1 cellular context compared by ENCODE assay signal in the genomic region with DNA sequence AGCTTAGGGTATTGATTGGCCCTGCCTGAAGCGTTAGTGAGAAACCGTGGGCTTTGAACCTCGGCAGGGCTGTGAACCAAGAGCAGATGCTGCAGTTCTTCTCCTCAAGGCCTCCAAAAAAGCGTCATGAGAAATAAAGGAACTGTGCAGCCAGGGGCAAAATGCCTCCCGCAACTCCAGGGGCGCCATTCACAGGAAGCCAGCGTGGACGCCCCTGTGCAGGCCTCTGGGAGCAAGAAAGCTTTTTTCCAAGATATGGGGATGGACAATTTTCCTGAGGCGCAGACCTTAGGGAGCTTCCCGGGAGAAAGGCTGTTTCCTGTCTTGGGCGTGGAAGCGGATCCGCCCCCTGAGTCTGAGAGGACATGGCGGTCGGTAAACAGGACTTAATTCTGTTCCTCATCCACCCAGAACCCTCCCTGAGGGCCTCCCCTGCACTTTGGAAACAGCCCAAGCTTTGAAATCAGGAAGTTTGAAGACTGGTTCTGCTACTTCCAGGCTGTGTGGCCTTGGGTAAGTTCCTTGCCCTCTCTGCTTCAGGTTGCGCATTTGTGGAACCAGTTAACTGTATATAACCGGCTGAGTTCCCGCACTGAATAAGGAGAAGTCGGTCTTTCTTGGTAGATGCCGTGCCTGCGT.
TF ChIP-seq lines count a peak whose summit lies in the region.

No MANE protein-coding gene starts in this region.

TF ChIP-seq in HepG2, 621 proteins besides CTCF, POLR2A, EP300 and RAD21:
- peak; percentile 93 for TF ChIP-seq ZNF768 (CRISPR knock-in tag; IDR thresholded peaks at IDR 0.05)
- TF ChIP-seq, protein P1, sequence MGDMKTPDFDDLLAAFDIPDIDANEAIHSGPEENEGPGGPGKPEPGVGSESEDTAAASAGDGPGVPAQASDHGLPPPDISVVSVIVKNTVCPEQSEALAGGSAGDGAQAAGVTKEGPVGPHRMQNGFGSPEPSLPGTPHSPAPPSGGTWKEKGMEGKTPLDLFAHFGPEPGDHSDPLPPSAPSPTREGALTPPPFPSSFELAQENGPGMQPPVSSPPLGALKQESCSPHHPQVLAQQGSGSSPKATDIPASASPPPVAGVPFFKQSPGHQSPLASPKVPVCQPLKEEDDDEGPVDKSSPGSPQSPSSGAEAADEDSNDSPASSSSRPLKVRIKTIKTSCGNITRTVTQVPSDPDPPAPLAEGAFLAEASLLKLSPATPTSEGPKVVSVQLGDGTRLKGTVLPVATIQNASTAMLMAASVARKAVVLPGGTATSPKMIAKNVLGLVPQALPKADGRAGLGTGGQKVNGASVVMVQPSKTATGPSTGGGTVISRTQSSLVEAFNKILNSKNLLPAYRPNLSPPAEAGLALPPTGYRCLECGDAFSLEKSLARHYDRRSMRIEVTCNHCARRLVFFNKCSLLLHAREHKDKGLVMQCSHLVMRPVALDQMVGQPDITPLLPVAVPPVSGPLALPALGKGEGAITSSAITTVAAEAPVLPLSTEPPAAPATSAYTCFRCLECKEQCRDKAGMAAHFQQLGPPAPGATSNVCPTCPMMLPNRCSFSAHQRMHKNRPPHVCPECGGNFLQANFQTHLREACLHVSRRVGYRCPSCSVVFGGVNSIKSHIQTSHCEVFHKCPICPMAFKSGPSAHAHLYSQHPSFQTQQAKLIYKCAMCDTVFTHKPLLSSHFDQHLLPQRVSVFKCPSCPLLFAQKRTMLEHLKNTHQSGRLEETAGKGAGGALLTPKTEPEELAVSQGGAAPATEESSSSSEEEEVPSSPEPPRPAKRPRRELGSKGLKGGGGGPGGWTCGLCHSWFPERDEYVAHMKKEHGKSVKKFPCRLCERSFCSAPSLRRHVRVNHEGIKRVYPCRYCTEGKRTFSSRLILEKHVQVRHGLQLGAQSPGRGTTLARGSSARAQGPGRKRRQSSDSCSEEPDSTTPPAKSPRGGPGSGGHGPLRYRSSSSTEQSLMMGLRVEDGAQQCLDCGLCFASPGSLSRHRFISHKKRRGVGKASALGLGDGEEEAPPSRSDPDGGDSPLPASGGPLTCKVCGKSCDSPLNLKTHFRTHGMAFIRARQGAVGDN (CRISPR knock-in tag; IDR thresholded peaks at IDR 0.05): peak; percentile 25; the same call in 1 of the 2 replicates
- TF ChIP-seq, protein P2, sequence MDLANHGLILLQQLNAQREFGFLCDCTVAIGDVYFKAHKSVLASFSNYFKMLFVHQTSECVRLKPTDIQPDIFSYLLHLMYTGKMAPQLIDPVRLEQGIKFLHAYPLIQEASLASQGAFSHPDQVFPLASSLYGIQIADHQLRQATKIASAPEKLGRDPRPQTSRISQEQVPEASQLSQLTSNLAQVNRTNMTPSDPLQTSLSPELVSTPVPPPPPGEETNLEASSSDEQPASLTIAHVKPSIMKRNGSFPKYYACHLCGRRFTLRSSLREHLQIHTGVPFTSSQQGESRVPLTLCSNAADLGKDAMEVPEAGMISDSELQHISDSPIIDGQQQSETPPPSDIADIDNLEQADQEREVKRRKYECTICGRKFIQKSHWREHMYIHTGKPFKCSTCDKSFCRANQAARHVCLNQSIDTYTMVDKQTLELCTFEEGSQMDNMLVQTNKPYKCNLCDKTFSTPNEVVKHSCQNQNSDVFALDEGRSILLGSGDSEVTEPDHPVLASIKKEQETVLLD (CRISPR knock-in tag; IDR thresholded peaks at IDR 0.05; ENCODE audit: low read depth): no peak
- TF ChIP-seq, protein P3, sequence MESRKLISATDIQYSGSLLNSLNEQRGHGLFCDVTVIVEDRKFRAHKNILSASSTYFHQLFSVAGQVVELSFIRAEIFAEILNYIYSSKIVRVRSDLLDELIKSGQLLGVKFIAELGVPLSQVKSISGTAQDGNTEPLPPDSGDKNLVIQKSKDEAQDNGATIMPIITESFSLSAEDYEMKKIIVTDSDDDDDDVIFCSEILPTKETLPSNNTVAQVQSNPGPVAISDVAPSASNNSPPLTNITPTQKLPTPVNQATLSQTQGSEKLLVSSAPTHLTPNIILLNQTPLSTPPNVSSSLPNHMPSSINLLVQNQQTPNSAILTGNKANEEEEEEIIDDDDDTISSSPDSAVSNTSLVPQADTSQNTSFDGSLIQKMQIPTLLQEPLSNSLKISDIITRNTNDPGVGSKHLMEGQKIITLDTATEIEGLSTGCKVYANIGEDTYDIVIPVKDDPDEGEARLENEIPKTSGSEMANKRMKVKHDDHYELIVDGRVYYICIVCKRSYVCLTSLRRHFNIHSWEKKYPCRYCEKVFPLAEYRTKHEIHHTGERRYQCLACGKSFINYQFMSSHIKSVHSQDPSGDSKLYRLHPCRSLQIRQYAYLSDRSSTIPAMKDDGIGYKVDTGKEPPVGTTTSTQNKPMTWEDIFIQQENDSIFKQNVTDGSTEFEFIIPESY (CRISPR knock-in tag; IDR thresholded peaks at IDR 0.05): peak; percentile 81; the same call in 1 of the 2 replicates
